Comparison of ENCODE assay signal across 11 cellular contexts in genomic region chr5:107218457-107219193, GRCh38.
DNase-seq lines count a peak whose midpoint lies in the region; ATAC-seq and TF ChIP-seq lines count a peak whose summit lies in the region.
"Had no signal": no experiment of that assay in that cellular context is flagged by ENCODE, and none has a peak within 500 bp of the region (broad histone marks: within the 10 kb centered on the region; RNA-seq: fewer than 3 reads in every experiment).

No MANE protein-coding gene starts in this region.

- H3K36me3 ChIP-seq in ascending aorta (no peaks in the 10 kb centered on the region), gastroesophageal sphincter (no peaks in the 10 kb centered on the region)

- no peak for ATAC-seq in gastroesophageal sphincter
- ATAC-seq in HG03442 (IDR thresholded peaks at IDR 0.05; ENCODE audit: unreplicated experiment) = no peak

- H3K27ac ChIP-seq in ascending aorta (peak overlapping the region; percentile 76 to 86), gastroesophageal sphincter (peak overlapping the region in 3 of 4 donors; percentile 61 to 73 (median 66))
- H3K27ac ChIP-seq: 22Rv1, SK-N-MC had no signal

- H3K27me3 ChIP-seq in ascending aorta = no peaks in the 10 kb centered on the region
- H3K27me3 ChIP-seq in gastroesophageal sphincter = no peaks in the 10 kb centered on the region

- DNase-seq in NOMO-1 treated with DMSO at 0.1 percent for 48 hours (lab: John Stamatoyannopoulos, UW; ENCODE audit: unreplicated experiment) (peak; percentile 5), NOMO-1 treated with dmso at 0.1 percent for 144 hours (lab: John Stamatoyannopoulos, UW; ENCODE audit: unreplicated experiment) (no peak), ascending aorta (ENCODE audit: low spot score in 2 of 2) (no peak), stromal cell of bone marrow (ENCODE audit: low read depth) (peak; percentile 24), NK-92 (lab: John Stamatoyannopoulos, UW; ENCODE audit: unreplicated experiment) (no peak), epidermal melanocyte (ENCODE audit: insufficient read length, low spot score) (no peak)
- DNase-seq: DMS53 had no signal

- H3K4me1 ChIP-seq in ascending aorta (peaks cover 0 to 9% of the 10 kb centered on the region in 2 donors), gastroesophageal sphincter (peaks cover 0 to 23% (median 0%) of the 10 kb centered on the region in 3 donors)

- no peak for TF ChIP-seq POLR2A in gastroesophageal sphincter (IDR thresholded peaks at IDR 0.05)

- no peak for TF ChIP-seq CTCF in ascending aorta (IDR thresholded peaks at IDR 0.05)
- no peak for TF ChIP-seq CTCF in gastroesophageal sphincter (IDR thresholded peaks at IDR 0.05)

- H3K4me3 ChIP-seq in ascending aorta (no peak overlapping the region), gastroesophageal sphincter (no peak overlapping the region)
- H3K4me3 ChIP-seq: SK-N-MC had no signal

- WGBS in gastroesophageal sphincter (ENCODE audit: low coverage in 1 of 2), 2 donors = 56 to 88% methylated on average over 1 of the region's 1 CpG

- H3K9me3 ChIP-seq in ascending aorta = no peaks in the 10 kb centered on the region
- no peaks in the 10 kb centered on the region for H3K9me3 ChIP-seq in gastroesophageal sphincter

- no peak for TF ChIP-seq EP300 in gastroesophageal sphincter (IDR thresholded peaks at IDR 0.05)

- intact Hi-C loops in ascending aorta (cut with DNase I) = loop anchor here (2.0 to 10.0 kb wide), 2 partner anchors 34 to 326 kb away; no protein-coding TSS in a partner anchor

Comparison
In these comparisons a context has a peak if more than half of its experiments do, and no peak if none do; other contexts are left out.
1. DNase-seq: peak in NOMO-1 treated with DMSO at 0.1 percent for 48 hours (single experiment) and stromal cell of bone marrow (single experiment); none in NOMO-1 treated with dmso at 0.1 percent for 144 hours (single experiment), ascending aorta (0 of 2), NK-92 (single experiment) and epidermal melanocyte (single experiment).